In genomic region chr5:51476456-51476855, GRCh38 we compare ENCODE assay signal across 34 cellular contexts.
"Had no signal": no experiment of that assay in that cellular context is flagged by ENCODE, and none has a peak within 500 bp of the region (broad histone marks: within the 10 kb centered on the region; RNA-seq: fewer than 3 reads in every experiment).

No MANE protein-coding gene starts in this region.

- H3K27me3 ChIP-seq: body of pancreas, esophagus squamous epithelium, gastroesophageal sphincter, heart right ventricle, hepatocyte had no signal

- H3K36me3 ChIP-seq: cardiac muscle cell, esophagus squamous epithelium, gastroesophageal sphincter, heart right ventricle, WERI-Rb-1 had no signal

- H3K36me3 Mint-ChIP-seq: activated CD4-positive, alpha-beta memory T cell treated with anti-CD3 and anti-CD28 coated beads for 36 hours; activated CD8-positive, alpha-beta memory T cell treated with anti-CD3 and anti-CD28 coated beads, Interleukin-2, amount 10 ng/mL, durations not matched to agents 7 days and 5 days; activated naive CD4-positive, alpha-beta T cell treated with anti-CD3 and anti-CD28 coated beads, Interleukin-2, amount 10 ng/mL, durations not matched to agents 7 days and 5 days; activated naive CD8-positive, alpha-beta T cell had no signal

- H3K4me1 ChIP-seq: body of pancreas, esophagus squamous epithelium, gastroesophageal sphincter, heart right ventricle had no signal

- ATAC-seq: activated CD4-positive, CD25-positive, alpha-beta regulatory T cell treated with anti-CD3 and anti-CD28 coated beads, Interleukin-2, amount 50 U/mL, for 24 hours; activated CD8-positive, alpha-beta memory T cell treated with anti-CD3 and anti-CD28 coated beads, Interleukin-2, amount 10 ng/mL, durations not matched to agents 7 days and 5 days; activated CD8-positive, alpha-beta T cell treated with anti-CD3 and anti-CD28 coated beads, Interleukin-2, amount 10 ng/mL, durations not matched to agents 7 days and 5 days; body of pancreas; effector memory CD8-positive, alpha-beta T cell; gastroesophageal sphincter; heart right ventricle; T-helper 17 cell had no signal

- H3K9me3 ChIP-seq: body of pancreas, esophagus squamous epithelium, gastroesophageal sphincter, heart right ventricle had no signal

- H2AFZ ChIP-seq: hepatocyte had no signal

- H3K9me3 Mint-ChIP-seq: T-helper 2 cell treated with Interferon-gamma antibody and Interleukin-4, amounts not matched to agents 5 μg/mL and 100 μg/mL, for 36 hours had no signal

- H3K4me1 Mint-ChIP-seq: activated B cell treated with CpG ODN at 0.5 μM for 24 hours; activated CD8-positive, alpha-beta memory T cell treated with anti-CD3 and anti-CD28 coated beads, Interleukin-2, amount 10 ng/mL, durations not matched to agents 7 days and 5 days; activated naive CD4-positive, alpha-beta T cell treated with anti-CD3 and anti-CD28 coated beads, Interleukin-2, amount 10 ng/mL, durations not matched to agents 7 days and 5 days; T-helper 17 cell had no signal

- H3K4me3 Mint-ChIP-seq: activated B cell treated with CpG ODN at 0.5 μM for 24 hours; activated CD4-positive, alpha-beta memory T cell treated with anti-CD3 and anti-CD28 coated beads for 36 hours; activated CD8-positive, alpha-beta memory T cell treated with anti-CD3 and anti-CD28 coated beads, Interleukin-2, amount 10 ng/mL, durations not matched to agents 7 days and 5 days; activated CD8-positive, alpha-beta T cell treated with anti-CD3 and anti-CD28 coated beads, Interleukin-2, amount 10 ng/mL, durations not matched to agents 7 days and 5 days; activated naive CD4-positive, alpha-beta T cell treated with anti-CD3 and anti-CD28 coated beads, Interleukin-2, amount 10 ng/mL, durations not matched to agents 7 days and 5 days; activated naive CD8-positive, alpha-beta T cell; activated T-helper 1 cell treated with anti-CD3 and anti-CD28 coated beads, Interleukin-12 subunit alpha, Interleukin-12 subunit beta, Interleukin-2, Interleukin-4 antibody, amounts not matched to agents 30 ng/mL and 10 ng/mL and 1 ng/mL, durations not matched to agents 14 hours and 24 hours and 36 hours; effector memory CD8-positive, alpha-beta T cell; T-helper 17 cell; T-helper 2 cell treated with Interferon-gamma antibody and Interleukin-4, amounts not matched to agents 5 μg/mL and 100 μg/mL, for 36 hours had no signal

- H3K27me3 Mint-ChIP-seq: activated B cell treated with CpG ODN at 0.5 μM for 24 hours; activated CD4-positive, alpha-beta memory T cell treated with anti-CD3 and anti-CD28 coated beads for 36 hours; activated CD8-positive, alpha-beta memory T cell treated with anti-CD3 and anti-CD28 coated beads, Interleukin-2, amount 10 ng/mL, durations not matched to agents 7 days and 5 days; activated naive CD4-positive, alpha-beta T cell treated with anti-CD3 and anti-CD28 coated beads, Interleukin-2, amount 10 ng/mL, durations not matched to agents 7 days and 5 days; activated naive CD8-positive, alpha-beta T cell; effector memory CD8-positive, alpha-beta T cell; T-helper 17 cell had no signal

- H3K79me2 ChIP-seq: hepatocyte had no signal

- H3K27ac Mint-ChIP-seq: activated B cell treated with CpG ODN at 0.5 μM for 24 hours; activated CD4-positive, alpha-beta memory T cell treated with anti-CD3 and anti-CD28 coated beads for 36 hours; activated CD8-positive, alpha-beta memory T cell treated with anti-CD3 and anti-CD28 coated beads, Interleukin-2, amount 10 ng/mL, durations not matched to agents 7 days and 5 days; activated CD8-positive, alpha-beta T cell treated with anti-CD3 and anti-CD28 coated beads, Interleukin-2, amount 10 ng/mL, durations not matched to agents 7 days and 5 days; activated naive CD4-positive, alpha-beta T cell treated with anti-CD3 and anti-CD28 coated beads, Interleukin-2, amount 10 ng/mL, durations not matched to agents 7 days and 5 days; activated naive CD8-positive, alpha-beta T cell; activated T-helper 1 cell treated with anti-CD3 and anti-CD28 coated beads, Interleukin-12 subunit alpha, Interleukin-12 subunit beta, Interleukin-2, Interleukin-4 antibody, amounts not matched to agents 30 ng/mL and 10 ng/mL and 1 ng/mL, durations not matched to agents 14 hours and 24 hours and 36 hours; effector memory CD8-positive, alpha-beta T cell; T-helper 17 cell; T-helper 2 cell treated with Interferon-gamma antibody and Interleukin-4, amounts not matched to agents 5 μg/mL and 100 μg/mL, for 36 hours had no signal

- DNase-seq: activated B cell treated with CpG ODN at 0.5 μM for 24 hours; activated CD4-positive, alpha-beta memory T cell treated with anti-CD3 and anti-CD28 coated beads for 36 hours; activated CD4-positive, alpha-beta T cell treated with anti-CD3 and anti-CD28 coated beads for 48 hours; activated CD8-positive, alpha-beta memory T cell treated with anti-CD3 and anti-CD28 coated beads, Interleukin-2, amount 10 ng/mL, durations not matched to agents 7 days and 5 days; activated CD8-positive, alpha-beta memory T cell treated with anti-CD3 and anti-CD28 coated beads, Interleukin-2, amount 50 U/mL, for 4 hours; activated CD8-positive, alpha-beta T cell treated with anti-CD3 and anti-CD28 coated beads, Interleukin-2, amount 10 ng/mL, durations not matched to agents 7 days and 5 days; activated gamma-delta T cell; activated naive CD4-positive, alpha-beta T cell; activated naive CD4-positive, alpha-beta T cell treated with anti-CD3 and anti-CD28 coated beads, Interleukin-2, amount 10 ng/mL, durations not matched to agents 7 days and 5 days; activated T-cell treated with anti-CD3 and anti-CD28 coated beads, Interleukin-2, amount 50 U/mL, for 1 hour; activated T-cell treated with anti-CD3 and anti-CD28 coated beads, Interleukin-2, amount 50 U/mL, for 48 hours; amygdala; aorta; body of pancreas; central memory CD4-positive, alpha-beta T cell; cortex of kidney; dermis blood vessel endothelial cell; effector CD4-positive, alpha-beta T cell; effector memory CD8-positive, alpha-beta T cell; esophagus squamous epithelium; foreskin melanocyte; heart right ventricle; T-helper 1 cell; T-helper 17 cell; T1000; WERI-Rb-1 had no signal

- H3K4me3 ChIP-seq: body of pancreas, cardiac muscle cell, esophagus squamous epithelium, gastroesophageal sphincter, heart right ventricle, hepatocyte had no signal

- H3K4me2 ChIP-seq: hepatocyte had no signal

- H3K27ac ChIP-seq: body of pancreas, cardiac muscle cell, epithelial cell of prostate, esophagus squamous epithelium, gastroesophageal sphincter, heart right ventricle, hepatocyte, WERI-Rb-1 had no signal
